In the genomic region with DNA sequence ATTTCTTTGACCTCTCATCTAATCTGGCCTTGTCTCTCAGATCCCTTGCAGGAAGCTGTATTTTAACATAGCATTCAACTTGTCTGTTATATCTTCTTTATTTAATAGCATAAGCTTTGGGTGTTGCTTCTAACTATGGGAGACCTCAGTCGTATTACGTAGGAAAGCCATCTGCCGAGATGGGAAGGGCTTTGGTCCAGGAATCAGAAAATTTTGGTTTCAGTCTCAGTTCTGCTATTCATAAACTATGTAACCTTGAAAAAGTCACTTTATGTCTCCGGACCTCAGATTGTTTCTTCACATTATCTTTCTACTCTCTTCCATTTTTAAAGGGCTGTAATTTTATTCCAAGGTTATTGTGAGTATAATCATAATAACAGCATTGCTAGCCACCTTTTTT, we compare ENCODE assay signal across 16 cellular contexts.
"Had no signal": no experiment of that assay in that cellular context is flagged by ENCODE, and none has a peak within 500 bp of the region (broad histone marks: within the 10 kb centered on the region; RNA-seq: fewer than 3 reads in every experiment).

No MANE protein-coding gene starts in this region.

- H3K4me1 ChIP-seq: ascending aorta, right atrium auricular region, tibial nerve, uterus had no signal

- H3K36me3 ChIP-seq: ascending aorta, right atrium auricular region, tibial nerve, uterus had no signal

- H3K27ac ChIP-seq: ascending aorta, right atrium auricular region, tibial nerve, uterus, VCaP had no signal

- DNase-seq: activated CD4-positive, alpha-beta memory T cell treated with anti-CD3 and anti-CD28 coated beads for 36 hours; activated CD4-positive, alpha-beta T cell treated with anti-CD3 and anti-CD28 coated beads for 36 hours; activated CD8-positive, alpha-beta memory T cell treated with anti-CD3 and anti-CD28 coated beads, Interleukin-2, amount 10 ng/mL, durations not matched to agents 7 days and 5 days; activated naive CD4-positive, alpha-beta T cell treated with anti-CD3 and anti-CD28 coated beads for 36 hours; activated naive CD8-positive, alpha-beta T cell treated with anti-CD3 and anti-CD28 coated beads, Interleukin-2, amount 50 U/mL, for 24 hours; activated T-cell treated with anti-CD3 and anti-CD28 coated beads, Interleukin-2, amount 50 U/mL, for 1 hour; erythroblast; glutamatergic neuron; nucleus accumbens; stimulated activated CD4-positive, alpha-beta T cell treated with anti-CD3 and anti-CD28 coated beads, Interleukin-4, amount 100 ng/mL, for 24 hours; stimulated activated naive CD4-positive, alpha-beta T cell; uterus had no signal

- H3K27me3 ChIP-seq: ascending aorta, right atrium auricular region, tibial nerve, uterus had no signal

- H3K4me3 ChIP-seq: ascending aorta, right atrium auricular region, tibial nerve, uterus had no signal

- H3K9me3 ChIP-seq: uterus had no signal

- ATAC-seq: activated CD4-positive, alpha-beta T cell treated with anti-CD3 and anti-CD28 coated beads for 36 hours; activated CD8-positive, alpha-beta memory T cell treated with anti-CD3 and anti-CD28 coated beads, Interleukin-2, amount 10 ng/mL, durations not matched to agents 7 days and 5 days; activated naive CD8-positive, alpha-beta T cell treated with anti-CD3 and anti-CD28 coated beads, Interleukin-2, amount 50 U/mL, for 24 hours had no signal
